3 cellular contexts compared by ENCODE assay signal in genomic region chr7:116723959-116724529, GRCh38.
TF ChIP-seq lines count a peak whose summit lies in the region.

No MANE protein-coding gene starts in this region.

TF ChIP-seq in HEK293T, 16 proteins besides CTCF, POLR2A, EP300 and RAD21:
- peak; percentile 75 for TF ChIP-seq L3MBTL2 (conservative IDR thresholded peaks at IDR 0.05)
- TF ChIP-seq NFRKB (IDR thresholded peaks at IDR 0.05), result peak; percentile 71
- 0 out of 2 replicates have a peak, but pooled peaks have one; percentile 65 for TF ChIP-seq LEF1 (IDR thresholded peaks at IDR 0.05; ENCODE audit: borderline replicate concordance)

TF ChIP-seq in WTC11, 78 proteins besides CTCF, POLR2A, EP300 and RAD21:
- TF ChIP-seq ETV6 (CRISPR knock-in tag; IDR thresholded peaks at IDR 0.05), result 0 out of 2 replicates have a peak, but pooled peaks have one; percentile 23
- TF ChIP-seq ZNF416 (CRISPR knock-in tag; IDR thresholded peaks at IDR 0.05), result 0 out of 2 replicates have a peak, but pooled peaks have one; percentile 13
- TF ChIP-seq, protein P1, sequence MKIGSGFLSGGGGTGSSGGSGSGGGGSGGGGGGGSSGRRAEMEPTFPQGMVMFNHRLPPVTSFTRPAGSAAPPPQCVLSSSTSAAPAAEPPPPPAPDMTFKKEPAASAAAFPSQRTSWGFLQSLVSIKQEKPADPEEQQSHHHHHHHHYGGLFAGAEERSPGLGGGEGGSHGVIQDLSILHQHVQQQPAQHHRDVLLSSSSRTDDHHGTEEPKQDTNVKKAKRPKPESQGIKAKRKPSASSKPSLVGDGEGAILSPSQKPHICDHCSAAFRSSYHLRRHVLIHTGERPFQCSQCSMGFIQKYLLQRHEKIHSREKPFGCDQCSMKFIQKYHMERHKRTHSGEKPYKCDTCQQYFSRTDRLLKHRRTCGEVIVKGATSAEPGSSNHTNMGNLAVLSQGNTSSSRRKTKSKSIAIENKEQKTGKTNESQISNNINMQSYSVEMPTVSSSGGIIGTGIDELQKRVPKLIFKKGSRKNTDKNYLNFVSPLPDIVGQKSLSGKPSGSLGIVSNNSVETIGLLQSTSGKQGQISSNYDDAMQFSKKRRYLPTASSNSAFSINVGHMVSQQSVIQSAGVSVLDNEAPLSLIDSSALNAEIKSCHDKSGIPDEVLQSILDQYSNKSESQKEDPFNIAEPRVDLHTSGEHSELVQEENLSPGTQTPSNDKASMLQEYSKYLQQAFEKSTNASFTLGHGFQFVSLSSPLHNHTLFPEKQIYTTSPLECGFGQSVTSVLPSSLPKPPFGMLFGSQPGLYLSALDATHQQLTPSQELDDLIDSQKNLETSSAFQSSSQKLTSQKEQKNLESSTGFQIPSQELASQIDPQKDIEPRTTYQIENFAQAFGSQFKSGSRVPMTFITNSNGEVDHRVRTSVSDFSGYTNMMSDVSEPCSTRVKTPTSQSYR (CRISPR knock-in tag; IDR thresholded peaks at IDR 0.05), result peak; percentile 71
- TF ChIP-seq SP1 (CRISPR knock-in tag; conservative IDR thresholded peaks at IDR 0.05), result 0 out of 2 replicates have a peak, but pooled peaks have one; percentile 14
- TF ChIP-seq, protein P2, sequence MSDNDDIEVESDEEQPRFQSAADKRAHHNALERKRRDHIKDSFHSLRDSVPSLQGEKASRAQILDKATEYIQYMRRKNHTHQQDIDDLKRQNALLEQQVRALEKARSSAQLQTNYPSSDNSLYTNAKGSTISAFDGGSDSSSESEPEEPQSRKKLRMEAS (CRISPR knock-in tag; IDR thresholded peaks at IDR 0.05), result 0 out of 2 replicates have a peak, but pooled peaks have one; percentile 39
- TF ChIP-seq FOXK1 (CRISPR knock-in tag; IDR thresholded peaks at IDR 0.05), result peak; percentile 82
- 0 out of 2 replicates have a peak, but pooled peaks have one; percentile 22 for TF ChIP-seq TEAD1 (CRISPR knock-in tag; IDR thresholded peaks at IDR 0.05)
TF ChIP-seq in WTC11: peak in this region for 7; not testable (repeated sequence) for 71.

TF ChIP-seq in HepG2, 621 proteins besides CTCF, POLR2A, EP300 and RAD21:
- TF ChIP-seq, protein P3, sequence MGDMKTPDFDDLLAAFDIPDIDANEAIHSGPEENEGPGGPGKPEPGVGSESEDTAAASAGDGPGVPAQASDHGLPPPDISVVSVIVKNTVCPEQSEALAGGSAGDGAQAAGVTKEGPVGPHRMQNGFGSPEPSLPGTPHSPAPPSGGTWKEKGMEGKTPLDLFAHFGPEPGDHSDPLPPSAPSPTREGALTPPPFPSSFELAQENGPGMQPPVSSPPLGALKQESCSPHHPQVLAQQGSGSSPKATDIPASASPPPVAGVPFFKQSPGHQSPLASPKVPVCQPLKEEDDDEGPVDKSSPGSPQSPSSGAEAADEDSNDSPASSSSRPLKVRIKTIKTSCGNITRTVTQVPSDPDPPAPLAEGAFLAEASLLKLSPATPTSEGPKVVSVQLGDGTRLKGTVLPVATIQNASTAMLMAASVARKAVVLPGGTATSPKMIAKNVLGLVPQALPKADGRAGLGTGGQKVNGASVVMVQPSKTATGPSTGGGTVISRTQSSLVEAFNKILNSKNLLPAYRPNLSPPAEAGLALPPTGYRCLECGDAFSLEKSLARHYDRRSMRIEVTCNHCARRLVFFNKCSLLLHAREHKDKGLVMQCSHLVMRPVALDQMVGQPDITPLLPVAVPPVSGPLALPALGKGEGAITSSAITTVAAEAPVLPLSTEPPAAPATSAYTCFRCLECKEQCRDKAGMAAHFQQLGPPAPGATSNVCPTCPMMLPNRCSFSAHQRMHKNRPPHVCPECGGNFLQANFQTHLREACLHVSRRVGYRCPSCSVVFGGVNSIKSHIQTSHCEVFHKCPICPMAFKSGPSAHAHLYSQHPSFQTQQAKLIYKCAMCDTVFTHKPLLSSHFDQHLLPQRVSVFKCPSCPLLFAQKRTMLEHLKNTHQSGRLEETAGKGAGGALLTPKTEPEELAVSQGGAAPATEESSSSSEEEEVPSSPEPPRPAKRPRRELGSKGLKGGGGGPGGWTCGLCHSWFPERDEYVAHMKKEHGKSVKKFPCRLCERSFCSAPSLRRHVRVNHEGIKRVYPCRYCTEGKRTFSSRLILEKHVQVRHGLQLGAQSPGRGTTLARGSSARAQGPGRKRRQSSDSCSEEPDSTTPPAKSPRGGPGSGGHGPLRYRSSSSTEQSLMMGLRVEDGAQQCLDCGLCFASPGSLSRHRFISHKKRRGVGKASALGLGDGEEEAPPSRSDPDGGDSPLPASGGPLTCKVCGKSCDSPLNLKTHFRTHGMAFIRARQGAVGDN (CRISPR knock-in tag; IDR thresholded peaks at IDR 0.05), result peak; percentile 8; the same call in 1 of the 2 replicates
- TF ChIP-seq ZBTB33 (CRISPR knock-in tag; IDR thresholded peaks at IDR 0.05) (peak; percentile 97), ZMYM4 (CRISPR knock-in tag; IDR thresholded peaks at IDR 0.05) (peak; percentile 79), POGZ (CRISPR knock-in tag; IDR thresholded peaks at IDR 0.05) (peak; percentile 77)
- TF ChIP-seq, protein P1 (CRISPR knock-in tag; IDR thresholded peaks at IDR 0.05; ENCODE audit: borderline replicate concordance), result peak; percentile 70; the same call in 1 of the 2 replicates
